ENCODE assay signal across 9 cellular contexts in the genomic region with DNA sequence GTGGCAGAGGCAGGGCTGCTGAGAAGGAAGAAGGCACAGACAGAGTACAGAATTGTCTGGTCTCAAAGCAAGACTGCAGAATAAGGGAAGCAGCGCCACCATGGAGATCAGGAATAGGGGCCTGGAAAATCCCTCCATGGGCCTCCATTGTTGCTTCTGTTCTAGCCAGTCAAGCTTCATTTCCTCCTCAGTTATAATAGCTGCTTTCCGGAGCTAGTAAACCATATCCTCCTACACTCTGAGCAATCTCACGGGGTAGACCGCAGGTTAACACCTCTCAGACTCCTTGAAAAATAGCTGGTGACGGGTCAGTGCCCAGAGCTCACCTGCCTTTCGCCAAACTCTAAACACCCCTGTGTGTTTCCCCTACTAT. TPM values are rescaled to one million over a fixed set of nuclear protein-coding genes. Genes with fewer than 3 reads are reported as not detected.
DNase-seq lines count a peak whose midpoint lies in the region; ATAC-seq and TF ChIP-seq lines count a peak whose summit lies in the region.
"Had no signal": no experiment of that assay in that cellular context is flagged by ENCODE, and none has a peak within 500 bp of the region (broad histone marks: within the 10 kb centered on the region; RNA-seq: fewer than 3 reads in every experiment).

No MANE protein-coding gene starts in this region.

- peak; percentile 40 for TF ChIP-seq POLR2A in GM15510 (IDR thresholded peaks at IDR 0.05; ENCODE audit: borderline replicate concordance, extremely low read depth, insufficient read length)

- H3K4me2 ChIP-seq in parathyroid adenoma (ENCODE audit: low read length), result no peak overlapping the region

- no peaks in the 10 kb centered on the region for H3K36me3 ChIP-seq in parathyroid adenoma (ENCODE audit: control insufficient read depth, insufficient read depth, low read length)
- H3K36me3 ChIP-seq in MG63, result no peaks in the 10 kb centered on the region

- H3K4me1 Mint-ChIP-seq in activated naive CD8-positive, alpha-beta T cell (ENCODE audit: low read depth), result peaks cover 65% of the 10 kb centered on the region
- H3K4me1 Mint-ChIP-seq in glutamatergic neuron (ENCODE audit: low read depth, unreplicated experiment), result peaks cover 7% of the 10 kb centered on the region

- no peaks in the 10 kb centered on the region for H3K79me2 ChIP-seq in parathyroid adenoma

- TF ChIP-seq CTCF in parathyroid adenoma (IDR thresholded peaks at IDR 0.05) (no peak), glutamatergic neuron (IDR thresholded peaks at IDR 0.05; ENCODE audit: partially characterized antibody, unreplicated experiment) (no peak)

- H3K27ac Mint-ChIP-seq in activated naive CD8-positive, alpha-beta T cell, result peak overlapping the region; percentile 91
- no peak overlapping the region for H3K27ac Mint-ChIP-seq in glutamatergic neuron (ENCODE audit: unreplicated experiment)

- peak overlapping the region; percentile 92 for H3K4me3 Mint-ChIP-seq in activated naive CD8-positive, alpha-beta T cell
- H3K4me3 Mint-ChIP-seq in glutamatergic neuron (ENCODE audit: unreplicated experiment), result no peak overlapping the region

- H3K27me3 Mint-ChIP-seq in activated naive CD8-positive, alpha-beta T cell, result no peaks in the 10 kb centered on the region
- H3K27me3 Mint-ChIP-seq in glutamatergic neuron (ENCODE audit: unreplicated experiment), result peaks cover 4% of the 10 kb centered on the region

- peak overlapping the region; percentile 74 for H3K27ac ChIP-seq in parathyroid adenoma

- peaks cover 11% of the 10 kb centered on the region for H3K4me1 ChIP-seq in parathyroid adenoma

- peak overlapping the region; percentile 88 for H2AFZ ChIP-seq in parathyroid adenoma

- DNase-seq in NCI-H69 (lab: John Stamatoyannopoulos, UW) (peak; percentile 56), MG63 (no peak), foreskin melanocyte (no peak), glutamatergic neuron (no peak)

- no peak overlapping the region for H3K4me3 ChIP-seq in parathyroid adenoma (ENCODE audit: low read depth, low read length)
- no peak overlapping the region for H3K4me3 ChIP-seq in MG63

- H3K36me3 Mint-ChIP-seq in activated naive CD8-positive, alpha-beta T cell, result peaks cover 5% of the 10 kb centered on the region
- no peaks in the 10 kb centered on the region for H3K36me3 Mint-ChIP-seq in glutamatergic neuron (ENCODE audit: unreplicated experiment)

- H3K9me3 Mint-ChIP-seq in activated naive CD8-positive, alpha-beta T cell (ENCODE audit: low read depth), result no peaks in the 10 kb centered on the region
- H3K9me3 Mint-ChIP-seq in glutamatergic neuron (ENCODE audit: unreplicated experiment), result peaks cover 4% of the 10 kb centered on the region

- H3K27me3 ChIP-seq in parathyroid adenoma (ENCODE audit: control insufficient read depth, insufficient read depth, low read length) (no peaks in the 10 kb centered on the region), MG63 (peaks cover 7% of the 10 kb centered on the region)

- H3K9ac ChIP-seq in parathyroid adenoma, result no peak overlapping the region

- peak; percentile 59 for ATAC-seq in GM21786 (IDR thresholded peaks at IDR 0.05; ENCODE audit: unreplicated experiment)

- H3K9me3 ChIP-seq in parathyroid adenoma (ENCODE audit: control insufficient read depth, low read length) (no peaks in the 10 kb centered on the region), MG63 (peaks cover 8% of the 10 kb centered on the region)

RNA-seq across cellular contexts. Expression of gene HLA-DMB, which starts 0.6 kb away (rescaled TPM):
- total RNA-seq in MG63 (2014; rRNA removed; shearing (Covaris generic); ENCODE audit: low replicate concordance), result 0.76 and 0.79 TPM in 2 replicates
- total RNA-seq in glutamatergic neuron (ENCODE audit: unreplicated experiment), result not detected
- total RNA-seq: LHCN-M2 had no signal

RNA-seq across cellular contexts. Expression of gene HLA-DMA, which starts 11.5 kb away (rescaled TPM):
- 16.8 and 18.9 TPM in 2 replicates for total RNA-seq in MG63 (2014; rRNA removed; shearing (Covaris generic); ENCODE audit: low replicate concordance)
- total RNA-seq in glutamatergic neuron (ENCODE audit: unreplicated experiment), result 0.76 TPM

RNA-seq across cellular contexts. Expression of gene BRD2, which starts 27.0 kb away (rescaled TPM):
- 207 and 281 TPM in 2 replicates for total RNA-seq in MG63 (2014; rRNA removed; shearing (Covaris generic); ENCODE audit: low replicate concordance)
- 213 TPM for total RNA-seq in glutamatergic neuron (ENCODE audit: unreplicated experiment)

Comparison
In these comparisons a context has a peak if more than half of its experiments do, and no peak if none do; other contexts are left out.
1. RNA of gene HLA-DMA, which starts 11.5 kb away (total RNA-seq): 16.8 to 18.9 TPM in MG63; 0.76 TPM in glutamatergic neuron (single experiment); every median in the first group is over 10 times any median in the second.